ENCODE assay signal across 18 cellular contexts in the genomic region with DNA sequence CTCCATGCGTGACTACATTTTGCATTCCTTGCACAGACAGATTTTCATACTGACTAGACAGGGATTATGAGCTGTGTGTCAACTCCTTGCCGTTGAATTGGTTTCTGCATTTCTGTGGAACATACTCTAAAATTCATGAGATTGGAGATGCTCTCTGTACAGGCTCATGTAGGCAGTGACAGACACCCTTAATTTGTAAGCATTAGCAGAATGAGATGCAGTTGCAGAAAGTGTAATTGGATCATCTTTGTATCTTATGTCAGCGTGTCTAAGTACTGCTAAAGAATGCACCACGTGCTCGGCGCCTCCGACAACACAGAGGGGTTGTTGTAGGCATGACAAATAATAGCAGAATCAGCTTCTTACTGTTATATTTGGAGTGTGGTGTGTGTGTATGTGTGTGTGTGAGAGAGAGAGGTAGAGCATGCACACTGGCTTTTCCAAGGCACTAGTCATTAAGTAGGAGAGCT.
"Had no signal": no experiment of that assay in that cellular context is flagged by ENCODE, and none has a peak within 500 bp of the region (broad histone marks: within the 10 kb centered on the region; RNA-seq: fewer than 3 reads in every experiment).

No MANE protein-coding gene starts in this region.

- H3K36me3 Mint-ChIP-seq: activated naive CD8-positive, alpha-beta T cell; naive thymus-derived CD4-positive, alpha-beta T cell; stimulated activated naive B cell treated with anti-CD40 and anti-IgM and Interleukin-4, amounts not matched to agents 10 μg/mL and 1 μg/mL and 100 μg/mL, for 72 hours had no signal

- H3K4me3 Mint-ChIP-seq: activated naive CD8-positive, alpha-beta T cell; activated T-cell treated with anti-CD3 and anti-CD28 coated beads, Interleukin-2, amount 50 U/mL, for 4 hours; dendritic cell treated with granulocyte-macrophage colony-stimulating factor and Interleukin-4, amounts not matched to agents 40 ng/mL and 50 ng/mL, for 4 days; naive thymus-derived CD4-positive, alpha-beta T cell; stimulated activated naive B cell treated with anti-CD40 and anti-IgM and Interleukin-4, amounts not matched to agents 10 μg/mL and 1 μg/mL and 100 μg/mL, for 72 hours had no signal

- H3K27me3 Mint-ChIP-seq: dendritic cell treated with granulocyte-macrophage colony-stimulating factor and Interleukin-4, amounts not matched to agents 40 ng/mL and 50 ng/mL, for 4 days; stimulated activated naive B cell treated with anti-CD40 and anti-IgM and Interleukin-4, amounts not matched to agents 10 μg/mL and 1 μg/mL and 100 μg/mL, for 72 hours had no signal

- H3K4me3 ChIP-seq: lung, ovary, right atrium auricular region, spleen, suprapubic skin, upper lobe of left lung had no signal

- DNase-seq: activated CD4-positive, alpha-beta T cell treated with anti-CD3 and anti-CD28 coated beads, Interleukin-2, amount 50 U/mL, for 48 hours; activated CD4-positive, CD25-positive, alpha-beta regulatory T cell treated with anti-CD3 and anti-CD28 coated beads, Interleukin-2, amount 50 U/mL, for 72 hours; activated gamma-delta T cell; activated T-cell treated with anti-CD3 and anti-CD28 coated beads, Interleukin-2, amount 50 U/mL, for 4 hours; cerebellar nuclear complex; left cardiac atrium; naive thymus-derived CD4-positive, alpha-beta T cell; ovary; spleen; stimulated activated CD4-positive, alpha-beta T cell treated with anti-CD3 and anti-CD28 coated beads, Interleukin-1b, Interleukin-23, amount 100 ng/mL, for 48 hours; stimulated activated naive B cell treated with anti-CD40 and anti-IgM and Interleukin-4, amounts not matched to agents 10 μg/mL and 1 μg/mL and 100 μg/mL, for 72 hours; T-helper 9 cell; upper lobe of left lung had no signal

- ATAC-seq: activated T-cell treated with anti-CD3 and anti-CD28 coated beads, Interleukin-2, amount 50 U/mL, for 4 hours; left cardiac atrium; naive thymus-derived CD4-positive, alpha-beta T cell; stimulated activated naive B cell treated with anti-CD40 and anti-IgM and Interleukin-4, amounts not matched to agents 10 μg/mL and 1 μg/mL and 100 μg/mL, for 72 hours had no signal

- H3K9me3 ChIP-seq: ovary, right atrium auricular region, spleen, suprapubic skin, upper lobe of left lung had no signal

- H3K4me1 Mint-ChIP-seq: naive thymus-derived CD4-positive, alpha-beta T cell; stimulated activated naive B cell treated with anti-CD40 and anti-IgM and Interleukin-4, amounts not matched to agents 10 μg/mL and 1 μg/mL and 100 μg/mL, for 72 hours had no signal

- H3K36me3 ChIP-seq: ovary, right atrium auricular region, spleen, suprapubic skin, upper lobe of left lung had no signal

- H3K27ac ChIP-seq: ovary, right atrium auricular region, spleen, suprapubic skin, upper lobe of left lung had no signal

- H3K9me3 Mint-ChIP-seq: activated T-cell treated with anti-CD3 and anti-CD28 coated beads, Interleukin-2, amount 50 U/mL, for 4 hours; dendritic cell treated with granulocyte-macrophage colony-stimulating factor and Interleukin-4, amounts not matched to agents 40 ng/mL and 50 ng/mL, for 4 days had no signal

- H3K27me3 ChIP-seq: ovary, right atrium auricular region, spleen, suprapubic skin, upper lobe of left lung had no signal

- H3K27ac Mint-ChIP-seq: activated naive CD8-positive, alpha-beta T cell; dendritic cell treated with granulocyte-macrophage colony-stimulating factor and Interleukin-4, amounts not matched to agents 40 ng/mL and 50 ng/mL, for 4 days; naive thymus-derived CD4-positive, alpha-beta T cell; stimulated activated naive B cell treated with anti-CD40 and anti-IgM and Interleukin-4, amounts not matched to agents 10 μg/mL and 1 μg/mL and 100 μg/mL, for 72 hours had no signal

- H3K4me1 ChIP-seq: right atrium auricular region, spleen, suprapubic skin, upper lobe of left lung had no signal
